In genomic region chr6:63899550-63899949, GRCh38 we compare ENCODE assay signal across 13 cellular contexts.
DNase-seq lines count a peak whose midpoint lies in the region; ATAC-seq and TF ChIP-seq lines count a peak whose summit lies in the region.
"Had no signal": no experiment of that assay in that cellular context is flagged by ENCODE, and none has a peak within 500 bp of the region (broad histone marks: within the 10 kb centered on the region; RNA-seq: fewer than 3 reads in every experiment).

No MANE protein-coding gene starts in this region.

- DNase-seq in HPDE6-E6E7 (ENCODE audit: extremely low spot score) (peak; percentile 60), OCI-M1 (lab: John Stamatoyannopoulos, UW) (peak; percentile 22), fibroblast of mammary gland (ENCODE audit: low read depth) (peak; percentile 80), skeletal muscle cell (ENCODE audit: low read depth) (peak; percentile 15), hippocampal formation (lab: John Stamatoyannopoulos, UW) (no peak), GM10248 (ENCODE audit: extremely low spot score) (no peak), GM19238 (ENCODE audit: insufficient read length, low spot score) (no peak)
- DNase-seq: activated T-cell treated with anti-CD3 and anti-CD28 coated beads, Interleukin-2, amount 50 U/mL, for 48 hours; cerebellar nuclear complex; heart right ventricle; stomach had no signal

- POLR2A ChIA-PET in GM10248 (lab: Yijun Ruan, JAX): no interaction called here

- ATAC-seq in GM19351 (IDR thresholded peaks at IDR 0.05; ENCODE audit: unreplicated experiment): no peak

- H3K4me3 ChIP-seq in fibroblast of mammary gland (ENCODE audit: control insufficient read depth, low read depth, low read length) (no peak overlapping the region), skeletal muscle cell (ENCODE audit: low read depth, low read length) (no peak overlapping the region)
- H3K4me3 ChIP-seq: BLaER1 treated with 17β-estradiol and CSF1 and Interleukin-3, amounts not matched to agents 10 nM and 100 nM; heart right ventricle; stomach had no signal

- no peak for TF ChIP-seq CTCF in fibroblast of mammary gland (conservative IDR thresholded peaks at IDR 0.05; ENCODE audit: control insufficient read depth, insufficient read depth, low read depth, low read length)
- TF ChIP-seq CTCF in GM10248 (IDR thresholded peaks at IDR 0.05; ENCODE audit: control extremely low read depth, extremely low read depth, low read depth, missing control alignments): no peak

- CTCF ChIA-PET in GM10248 (lab: Yijun Ruan, JAX): no interaction called here

Comparison
In these comparisons a context has a peak if more than half of its experiments do, and no peak if none do; other contexts are left out.
1. DNase-seq: peak in HPDE6-E6E7 (single experiment), OCI-M1 (single experiment), fibroblast of mammary gland (single experiment) and skeletal muscle cell (single experiment); none in hippocampal formation (0 of 2), GM10248 (single experiment) and GM19238 (single experiment).